In the genomic region with DNA sequence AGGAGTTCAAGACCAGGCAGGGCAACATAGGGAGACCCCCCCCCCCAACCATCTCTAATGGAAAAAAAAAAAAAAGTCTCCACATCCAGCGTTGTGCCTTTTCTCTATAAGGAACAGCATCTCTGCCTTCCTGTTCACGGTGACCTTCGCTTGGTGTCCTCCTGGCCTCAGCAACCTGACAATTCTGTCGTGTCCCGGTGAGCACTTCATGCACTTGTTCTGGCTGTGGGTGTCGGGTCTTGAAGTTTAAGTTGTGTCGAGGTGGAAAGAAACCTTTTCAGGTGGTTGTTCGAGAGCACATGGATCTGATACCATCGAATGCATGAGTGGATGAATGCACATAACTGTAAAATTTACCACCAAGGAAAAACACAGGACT, we compare ENCODE assay signal across 8 cellular contexts. TPM values are rescaled to one million over a fixed set of nuclear protein-coding genes. Genes with fewer than 3 reads are reported as not detected.
DNase-seq lines count a peak whose midpoint lies in the region; ATAC-seq and TF ChIP-seq lines count a peak whose summit lies in the region.

No MANE protein-coding gene starts in this region.

- DNase-seq in H7 (peak; percentile 7), WERI-Rb-1 (no peak), foreskin fibroblast (peak in 1 of 2 donors; percentile 4), NCI-H2081 treated with DMSO at 0.1 percent for 48 hours (lab: John Stamatoyannopoulos, UW) (no peak), foreskin keratinocyte (no peak), NCI-H510A (lab: John Stamatoyannopoulos, UW) (no peak)

- ATAC-seq in foreskin keratinocyte = no peak
- ATAC-seq in GM21526 (IDR thresholded peaks at IDR 0.05; ENCODE audit: low FRiP score, unreplicated experiment) = no peak

- no peaks in the 10 kb centered on the region for H3K4me1 ChIP-seq in foreskin keratinocyte

- H3K4me3 ChIP-seq in H7 (ENCODE audit: insufficient read depth, low read depth, low read length) (peak overlapping the region; percentile 52), WERI-Rb-1 (ENCODE audit: low read depth, low read length) (peak overlapping the region; percentile 69), foreskin fibroblast (ENCODE audit: low read depth in 1 of 2, low read length in 2 of 2) (peak overlapping the region; percentile 75 to 82), skin epidermis (peak overlapping the region; percentile 57 to 79 (median 68))

- H3K36me3 ChIP-seq in H7 (replicated peaks; ENCODE audit: control insufficient read depth, insufficient read depth, low read length) (no peaks in the 10 kb centered on the region), WERI-Rb-1 (peaks cover 37% of the 10 kb centered on the region)

- TF ChIP-seq CTCF in WERI-Rb-1 (IDR thresholded peaks at IDR 0.05; ENCODE audit: low read depth, low read length) (no peak), foreskin fibroblast (IDR thresholded peaks at IDR 0.05; ENCODE audit: low read depth, low read length) (no peak), foreskin keratinocyte (conservative IDR thresholded peaks at IDR 0.05) (no peak)

- H3K9me3 ChIP-seq in WERI-Rb-1 (ENCODE audit: severe bottlenecking) = peaks cover 5% of the 10 kb centered on the region

- H3K27me3 ChIP-seq in H7 (ENCODE audit: control insufficient read depth, insufficient read depth, low read length) = no peaks in the 10 kb centered on the region
- H3K27me3 ChIP-seq in WERI-Rb-1 (ENCODE audit: insufficient read depth, low read depth, severe bottlenecking) = no peaks in the 10 kb centered on the region
- no peaks in the 10 kb centered on the region for H3K27me3 ChIP-seq in foreskin keratinocyte

- H3K27ac ChIP-seq in WERI-Rb-1 (peak overlapping the region; percentile 92), skin epidermis (peak overlapping the region in 20 of 21 experiments; percentile 65 to 92 (median 87)), foreskin keratinocyte (no peak overlapping the region)

RNA-seq across cellular contexts. Expression of gene ZNF559, which starts 0.6 kb away (rescaled TPM):
- total RNA-seq in H7 (2014; rRNA removed; shearing (Covaris generic)) = 6.1 and 15.1 TPM in 2 replicates
- 6.8 and 7.5 TPM in 2 replicates for total RNA-seq in foreskin keratinocyte
- polyA plus RNA-seq in foreskin keratinocyte = 4.6 and 5.2 TPM in 2 replicates

RNA-seq across cellular contexts. Expression of gene ZNF699, which starts 14.9 kb away (rescaled TPM):
- total RNA-seq in H7 (2014; rRNA removed; shearing (Covaris generic)) = 3.6 and 4.7 TPM in 2 replicates
- total RNA-seq in foreskin keratinocyte = 6.9 and 7.3 TPM in 2 replicates
- polyA plus RNA-seq in foreskin keratinocyte = 0.18 and 0.36 TPM in 2 replicates

RNA-seq across cellular contexts. Expression of gene ZNF177, which starts 38.2 kb away (rescaled TPM):
- 1.00 and 1.4 TPM in 2 replicates for total RNA-seq in H7 (2014; rRNA removed; shearing (Covaris generic))
- total RNA-seq in foreskin keratinocyte = 0.49 and 0.51 TPM in 2 replicates
- polyA plus RNA-seq in foreskin keratinocyte = 0.53 and 0.76 TPM in 2 replicates
